In genomic region chr2:20649586-20650375, GRCh38 we compare ENCODE assay signal across 8 cellular contexts. TPM values are rescaled to one million over a fixed set of nuclear protein-coding genes. Genes with fewer than 3 reads are reported as not detected.
A peak's percentile ranks its signal among the peaks of the same experiment; 100 is the strongest.
DNase-seq lines count a peak whose midpoint lies in the region; ATAC-seq and TF ChIP-seq lines count a peak whose summit lies in the region.

No MANE protein-coding gene starts in this region.

- H3K9me3 ChIP-seq in endodermal cell (ENCODE audit: control insufficient read depth, low read length) = no peaks in the 10 kb centered on the region

- H3K4me1 Mint-ChIP-seq in endodermal cell = peaks cover 13% of the 10 kb centered on the region
- peaks cover 26 to 30% of the 10 kb centered on the region in 2 donors for H3K4me1 Mint-ChIP-seq in natural killer cell treated with Interleukin-12 subunit alpha and Interleukin-12 subunit beta and Interleukin-15 and Interleukin-18, amount 100 ng/mL, for 72 hours (ENCODE audit: low read depth in 2 of 2)

- POLR2A ChIA-PET in BJ (lab: Charles Lee) = no interaction called here

- H3K27me3 ChIP-seq in BJ (ENCODE audit: control insufficient read depth, insufficient read depth, low read length) (peaks cover 2% of the 10 kb centered on the region; the same call in 1 of the 2 replicates), endodermal cell (ENCODE audit: control insufficient read depth, insufficient read depth, low read length, poor library complexity, severe bottlenecking) (peaks cover 8% of the 10 kb centered on the region)

- DNase-seq in BJ (ENCODE audit: low read depth) = no peak
- peak; percentile 43 for DNase-seq in NB4 (ENCODE audit: low read depth)
- DNase-seq in endodermal cell = no peak
- no peak for DNase-seq in natural killer cell treated with Interleukin-12 subunit alpha and Interleukin-12 subunit beta and Interleukin-15 and Interleukin-18, amount 100 ng/mL, for 72 hours (ENCODE audit: low spot score)
- DNase-seq in ACHN = no peak
- DNase-seq in ecto neural progenitor cell (ENCODE audit: low spot score) = no peak
- DNase-seq in NCI-H2227 treated with DMSO at 0.1 percent for 48 hours (lab: John Stamatoyannopoulos, UW) = no peak

- CTCF ChIA-PET in BJ (lab: Yijun Ruan, JAX) = interaction anchor here (0.7 to 11.0 kb wide), 21 partner anchors 7 to 313 kb away, joined by 3 to 126 read pairs (median 5); partner anchors contain the start of gene GDF7

- H3K4me1 ChIP-seq in endodermal cell (ENCODE audit: control insufficient read depth, insufficient read depth, low read length) = no peaks in the 10 kb centered on the region

- peak overlapping the region; percentile 93 for H3K9ac ChIP-seq in endodermal cell (ENCODE audit: extremely low read depth, low read length, poor library complexity, severe bottlenecking)

- peak overlapping the region; percentile 83 for H3K27ac Mint-ChIP-seq in endodermal cell
- peak overlapping the region in 1 of 2 donors; percentile 40 for H3K27ac Mint-ChIP-seq in natural killer cell treated with Interleukin-12 subunit alpha and Interleukin-12 subunit beta and Interleukin-15 and Interleukin-18, amount 100 ng/mL, for 72 hours

- 89 to 96% methylated on average over 8 to 17 of the region's 17 CpGs for WGBS in endodermal cell (ENCODE audit: insufficient coverage in 1 of 2, insufficient read length in 1 of 2), 2 experiments

- no peaks in the 10 kb centered on the region for H3K36me3 Mint-ChIP-seq in endodermal cell (ENCODE audit: low read depth)
- no peaks in the 10 kb centered on the region for H3K36me3 Mint-ChIP-seq in natural killer cell treated with Interleukin-12 subunit alpha and Interleukin-12 subunit beta and Interleukin-15 and Interleukin-18, amount 100 ng/mL, for 72 hours

- no peak for ATAC-seq in natural killer cell treated with Interleukin-12 subunit alpha and Interleukin-12 subunit beta and Interleukin-15 and Interleukin-18, amount 100 ng/mL, for 72 hours
- ATAC-seq in HG03520 (IDR thresholded peaks at IDR 0.05; ENCODE audit: unreplicated experiment) = no peak

- peaks cover 1% of the 10 kb centered on the region for H3K36me3 ChIP-seq in BJ (ENCODE audit: control insufficient read depth, insufficient read depth, low read length)
- no peaks in the 10 kb centered on the region for H3K36me3 ChIP-seq in endodermal cell (ENCODE audit: control insufficient read depth, insufficient read depth, low read length)

- in situ Hi-C loops in ACHN (cut with HindIII; ENCODE audit: low pct_ligation_motif_present, low pct_unique_long_range_greater_than_20kb, low sequenced_read_pairs) = loop anchor here (25.0 kb wide), 1 partner anchor 212 kb away; the partner anchor contains the start of gene RHOB

- H3K27me3 Mint-ChIP-seq in endodermal cell (ENCODE audit: insufficient read depth) = peaks cover 6% of the 10 kb centered on the region
- H3K27me3 Mint-ChIP-seq in natural killer cell treated with Interleukin-12 subunit alpha and Interleukin-12 subunit beta and Interleukin-15 and Interleukin-18, amount 100 ng/mL, for 72 hours = peaks cover 0 to 2% of the 10 kb centered on the region in 2 donors

- no peaks in the 10 kb centered on the region for H3K9me3 Mint-ChIP-seq in endodermal cell
- no peaks in the 10 kb centered on the region for H3K9me3 Mint-ChIP-seq in natural killer cell treated with Interleukin-12 subunit alpha and Interleukin-12 subunit beta and Interleukin-15 and Interleukin-18, amount 100 ng/mL, for 72 hours

- no peak overlapping the region for H3K27ac ChIP-seq in endodermal cell (ENCODE audit: low read depth, low read length)

- TF ChIP-seq CTCF in BJ (IDR thresholded peaks at IDR 0.05; ENCODE audit: insufficient read depth, low read depth, low read length) (no peak), NB4 (IDR thresholded peaks at IDR 0.05; ENCODE audit: low read depth, low read length) (no peak), endodermal cell (conservative IDR thresholded peaks at IDR 0.05) (no peak)

- H3K4me3 ChIP-seq in BJ (ENCODE audit: low read depth, low read length) (peak overlapping the region; percentile 88), NB4 (ENCODE audit: low read depth, low read length) (peak overlapping the region; percentile 71), endodermal cell (ENCODE audit: low read length) (peak overlapping the region; percentile 88)

- no peak for TF ChIP-seq POLR2A in NB4 (IDR thresholded peaks at IDR 0.05; ENCODE audit: extremely low read depth, insufficient read length)

- H3K4me3 Mint-ChIP-seq in endodermal cell = peak overlapping the region; percentile 77
- peak overlapping the region; percentile 88 for H3K4me3 Mint-ChIP-seq in natural killer cell treated with Interleukin-12 subunit alpha and Interleukin-12 subunit beta and Interleukin-15 and Interleukin-18, amount 100 ng/mL, for 72 hours

RNA-seq across cellular contexts. Expression of gene HS1BP3, which starts 1.1 kb away (rescaled TPM):
- polyA plus RNA-seq in BJ (2011; rRNA removed) = 8.3 and 13.6 TPM in 2 replicates
- 10.2 and 10.4 TPM in 2 replicates for polyA minus RNA-seq in BJ (2011; rRNA and poly(A)+ RNA removed)
- total RNA-seq in endodermal cell = 10 to 100 TPM; 23.0 to 26.2 TPM
- polyA plus RNA-seq in endodermal cell (2013, experiment 1 of 2) = 19.6 TPM
- polyA plus RNA-seq in endodermal cell (2013, experiment 2 of 2) = 16.8 TPM
- total RNA-seq in natural killer cell treated with Interleukin-12 subunit alpha and Interleukin-12 subunit beta and Interleukin-15 and Interleukin-18, amount 100 ng/mL, for 72 hours = 1 to 10 TPM; 5.8 to 9.3 TPM

RNA-seq across cellular contexts. Expression of gene GDF7, which starts 17.2 kb away (rescaled TPM):
- polyA plus RNA-seq in BJ (2011; rRNA removed) = 0.28 and 0.32 TPM in 2 replicates
- polyA minus RNA-seq in BJ (2011; rRNA and poly(A)+ RNA removed) = 0.43 and 1.0 TPM in 2 replicates
- total RNA-seq in endodermal cell = under 1 TPM; 0.07 to 0.09 TPM
- polyA plus RNA-seq in endodermal cell (2013, experiment 1 of 2) = 9.4 TPM
- 8.1 TPM for polyA plus RNA-seq in endodermal cell (2013, experiment 2 of 2)
- total RNA-seq in natural killer cell treated with Interleukin-12 subunit alpha and Interleukin-12 subunit beta and Interleukin-15 and Interleukin-18, amount 100 ng/mL, for 72 hours = under 1 TPM in 1 of 2 donors, not detected in 1; 0.02 TPM
